In the genomic region with DNA sequence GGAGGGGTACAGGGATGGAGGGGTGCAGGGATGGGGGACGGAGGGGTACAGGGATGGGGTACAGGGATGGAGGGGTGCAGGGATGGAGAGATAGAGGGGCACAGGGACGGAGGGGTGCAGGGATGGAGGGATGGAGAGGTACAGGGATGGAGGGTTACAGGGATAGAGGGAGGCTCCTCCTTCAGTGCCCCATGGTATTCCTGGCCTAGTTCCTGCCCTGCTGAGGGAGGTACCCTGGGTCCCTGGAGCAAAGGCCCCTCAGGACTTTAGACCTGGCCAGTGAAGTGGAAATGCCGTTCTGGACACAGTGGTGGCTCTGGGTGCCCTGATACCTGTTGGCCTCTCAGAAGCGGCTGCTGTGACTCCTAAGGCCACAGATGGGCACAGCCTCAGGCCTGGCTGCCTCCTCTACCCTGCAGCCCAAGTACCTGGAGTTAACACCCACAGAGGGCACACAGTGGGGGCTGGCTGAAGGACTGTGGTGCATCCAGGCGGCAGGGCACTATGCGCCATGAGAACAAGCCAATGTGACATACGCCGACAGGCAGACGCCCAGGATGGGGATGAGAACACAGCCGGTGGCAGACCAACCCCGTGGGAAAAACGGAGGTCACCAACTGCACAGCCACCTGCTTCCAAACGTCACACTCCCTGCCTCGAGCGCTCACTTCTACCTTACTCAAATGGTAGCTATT, we compare ENCODE assay signal across 22 cellular contexts. TPM values are rescaled to one million over a fixed set of nuclear protein-coding genes. Genes with fewer than 3 reads are reported as not detected.
DNase-seq lines count a peak whose midpoint lies in the region; ATAC-seq, FAIRE-seq and TF ChIP-seq lines count a peak whose summit lies in the region.
"Had no signal": no experiment of that assay in that cellular context is flagged by ENCODE, and none has a peak within 500 bp of the region (broad histone marks: within the 10 kb centered on the region; RNA-seq: fewer than 3 reads in every experiment).

No MANE protein-coding gene starts in this region.

- H3K4me1 Mint-ChIP-seq in stimulated activated naive CD8-positive, alpha-beta T cell treated with anti-CD3 and anti-CD28 coated beads, Interleukin-15, amount 100 ng/mL, for 72 hours: peaks cover 30% of the 10 kb centered on the region
- peaks cover 8% of the 10 kb centered on the region for H3K4me1 Mint-ChIP-seq in T-helper 17 cell

- H3K4me1 ChIP-seq in mucosa of descending colon (ENCODE audit: low read depth): peaks cover 28% of the 10 kb centered on the region

- no peaks in the 10 kb centered on the region for H3K9me3 ChIP-seq in T-helper 17 cell (ENCODE audit: control insufficient read depth, low read length, poor library complexity, severe bottlenecking)
- no peaks in the 10 kb centered on the region for H3K9me3 ChIP-seq in mucosa of descending colon
- H3K9me3 ChIP-seq: gastroesophageal sphincter had no signal

- no peak for TF ChIP-seq CTCF in mucosa of descending colon (IDR thresholded peaks at IDR 0.05)

- no peak overlapping the region for H3K27ac Mint-ChIP-seq in stimulated activated naive CD8-positive, alpha-beta T cell treated with anti-CD3 and anti-CD28 coated beads, Interleukin-15, amount 100 ng/mL, for 72 hours
- peak overlapping the region; percentile 84 for H3K27ac Mint-ChIP-seq in T-helper 17 cell
- H3K27ac Mint-ChIP-seq: WTC11 had no signal

- no peak for TF ChIP-seq POLR2A in H54 (IDR thresholded peaks at IDR 0.05; ENCODE audit: low read depth, low read length)

- no peaks in the 10 kb centered on the region for H3K27me3 Mint-ChIP-seq in stimulated activated naive CD8-positive, alpha-beta T cell treated with anti-CD3 and anti-CD28 coated beads, Interleukin-15, amount 100 ng/mL, for 72 hours
- no peaks in the 10 kb centered on the region for H3K27me3 Mint-ChIP-seq in T-helper 17 cell
- H3K27me3 Mint-ChIP-seq: naive thymus-derived CD8-positive, alpha-beta T cell had no signal

- H3K36me3 ChIP-seq in mucosa of descending colon (ENCODE audit: low read depth): no peaks in the 10 kb centered on the region

- no peak for DNase-seq in stimulated activated naive CD8-positive, alpha-beta T cell treated with anti-CD3 and anti-CD28 coated beads, Interleukin-15, amount 100 ng/mL, for 72 hours
- DNase-seq in stimulated activated naive CD8-positive, alpha-beta T cell treated with anti-CD3 and anti-CD28 coated beads, Interleukin-15, Interleukin-2, amounts not matched to agents 100 U/mL and 50 U/mL, for 24 hours: no peak
- DNase-seq in T-helper 17 cell (peak in 1 of 3 donors; percentile 6), mucosa of descending colon (peak in 2 of 3 donors; percentile 31 to 56), H54 (ENCODE audit: insufficient read length, low spot score) (no peak)
- DNase-seq: activated CD8-positive, alpha-beta T cell treated with anti-CD3 and anti-CD28 coated beads, Interleukin-2, amount 10 ng/mL, durations not matched to agents 7 days and 5 days; COR-L47; EL; NCI-H1092; NCI-H774; retina; stimulated activated CD4-positive, alpha-beta T cell treated with anti-CD3 and anti-CD28 coated beads, Interleukin-2, amount 100 ng/mL, for 24 hours had no signal

- H3K36me3 Mint-ChIP-seq in T-helper 17 cell (ENCODE audit: low read depth): no peaks in the 10 kb centered on the region

- no peak for FAIRE-seq in H54 (lab: Jason Lieb, UNC)
- FAIRE-seq: bronchial epithelial cell had no signal

- ATAC-seq in stimulated activated naive CD8-positive, alpha-beta T cell treated with anti-CD3 and anti-CD28 coated beads, Interleukin-15, amount 100 ng/mL, for 72 hours: peak; percentile 25
- no peak for ATAC-seq in stimulated activated naive CD8-positive, alpha-beta T cell treated with anti-CD3 and anti-CD28 coated beads, Interleukin-15, Interleukin-2, amounts not matched to agents 100 U/mL and 50 U/mL, for 24 hours
- ATAC-seq in T-helper 17 cell (no peak), mucosa of descending colon (no peak), HG02981 (IDR thresholded peaks at IDR 0.05; ENCODE audit: unreplicated experiment) (no peak), GM18870 (IDR thresholded peaks at IDR 0.05; ENCODE audit: unreplicated experiment) (no peak), HG02938 (IDR thresholded peaks at IDR 0.05; ENCODE audit: unreplicated experiment) (no peak)
- ATAC-seq: activated CD8-positive, alpha-beta T cell treated with anti-CD3 and anti-CD28 coated beads, Interleukin-2, amount 10 ng/mL, durations not matched to agents 7 days and 5 days; gastroesophageal sphincter; naive thymus-derived CD8-positive, alpha-beta T cell had no signal

- H3K4me3 ChIP-seq in mucosa of descending colon: no peak overlapping the region
- H3K4me3 ChIP-seq: dorsolateral prefrontal cortex, gastroesophageal sphincter had no signal

- intact Hi-C loops in mucosa of descending colon (cut with DNase I, micrococcal nuclease): loop anchor here (10.0 kb wide), 4 partner anchors 54 to 174 kb away; partner anchors contain the start of genes NAIF1 (in 1 of the 2) and SLC25A25 (in 1 of the 2)

- H3K4me3 Mint-ChIP-seq in stimulated activated naive CD8-positive, alpha-beta T cell treated with anti-CD3 and anti-CD28 coated beads, Interleukin-15, amount 100 ng/mL, for 72 hours: no peak overlapping the region
- H3K4me3 Mint-ChIP-seq in T-helper 17 cell: no peak overlapping the region
- H3K4me3 Mint-ChIP-seq: activated CD8-positive, alpha-beta T cell treated with anti-CD3 and anti-CD28 coated beads, Interleukin-2, amount 10 ng/mL, durations not matched to agents 7 days and 5 days; naive thymus-derived CD8-positive, alpha-beta T cell had no signal

- no peaks in the 10 kb centered on the region for H3K9me3 Mint-ChIP-seq in stimulated activated naive CD8-positive, alpha-beta T cell treated with anti-CD3 and anti-CD28 coated beads, Interleukin-15, amount 100 ng/mL, for 72 hours
- H3K9me3 Mint-ChIP-seq: naive thymus-derived CD8-positive, alpha-beta T cell; WTC11 had no signal

RNA-seq across cellular contexts. Expression of gene PTGES2, which starts 8.4 kb away (rescaled TPM):
- total RNA-seq in T-helper 17 cell (10 to 100 TPM; 46.4 to 58.2 TPM), mucosa of descending colon (10 to 100 TPM; 65.3 to 99.7 (median 90.6) TPM)

RNA-seq across cellular contexts. Expression of gene LCN2, which starts 30.1 kb away (rescaled TPM):
- total RNA-seq in T-helper 17 cell: 1 to 10 TPM in 1 of 2 donors, not detected in 1; 9.3 TPM
- 100 to 1,000 TPM in 1 of 3 donors, 10 to 100 TPM in 2; 16.8 to 456 (median 20.5) TPM for total RNA-seq in mucosa of descending colon
- total RNA-seq: activated CD8-positive, alpha-beta T cell treated with anti-CD3 and anti-CD28 coated beads, Interleukin-2, amount 10 ng/mL, durations not matched to agents 7 days and 5 days; naive thymus-derived CD8-positive, alpha-beta T cell; RPMI7951; T-helper 1 cell treated with Interleukin-12 subunit alpha and Interleukin-12 subunit beta and Interleukin-4 antibody, amounts not matched to agents 30 ng/mL and 1 ng/mL, for 36 hours had no signal

RNA-seq across cellular contexts. Expression of gene BBLN, which starts 40.9 kb away (rescaled TPM):
- total RNA-seq in T-helper 17 cell (10 to 100 TPM; 71.0 to 87.9 TPM), mucosa of descending colon (10 to 100 TPM; 33.7 to 46.8 (median 37.6) TPM)

RNA-seq across cellular contexts. Expression of gene SLC25A25, which starts 51.1 kb away (rescaled TPM):
- total RNA-seq in T-helper 17 cell (10 to 100 TPM; 16.3 to 20.4 TPM), mucosa of descending colon (10 to 100 TPM; 19.1 to 27.3 (median 21.3) TPM)

RNA-seq across cellular contexts. Expression of gene NAIF1, which starts 52.0 kb away (rescaled TPM):
- total RNA-seq in T-helper 17 cell (10 to 100 TPM; 11.6 to 15.2 TPM), mucosa of descending colon (10 to 100 TPM; 10.4 to 12.6 (median 11.9) TPM)

Comparison
In these comparisons a context has a peak if more than half of its experiments do, and no peak if none do; other contexts are left out.
1. DNase-seq: peak in mucosa of descending colon (2 of 3); none in stimulated activated naive CD8-positive, alpha-beta T cell treated with anti-CD3 and anti-CD28 coated beads, Interleukin-15, amount 100 ng/mL, for 72 hours (0 of 2), stimulated activated naive CD8-positive, alpha-beta T cell treated with anti-CD3 and anti-CD28 coated beads, Interleukin-15, Interleukin-2, amounts not matched to agents 100 U/mL and 50 U/mL, for 24 hours (single experiment) and H54 (single experiment).